8 cellular contexts compared by ENCODE assay signal in the genomic region with DNA sequence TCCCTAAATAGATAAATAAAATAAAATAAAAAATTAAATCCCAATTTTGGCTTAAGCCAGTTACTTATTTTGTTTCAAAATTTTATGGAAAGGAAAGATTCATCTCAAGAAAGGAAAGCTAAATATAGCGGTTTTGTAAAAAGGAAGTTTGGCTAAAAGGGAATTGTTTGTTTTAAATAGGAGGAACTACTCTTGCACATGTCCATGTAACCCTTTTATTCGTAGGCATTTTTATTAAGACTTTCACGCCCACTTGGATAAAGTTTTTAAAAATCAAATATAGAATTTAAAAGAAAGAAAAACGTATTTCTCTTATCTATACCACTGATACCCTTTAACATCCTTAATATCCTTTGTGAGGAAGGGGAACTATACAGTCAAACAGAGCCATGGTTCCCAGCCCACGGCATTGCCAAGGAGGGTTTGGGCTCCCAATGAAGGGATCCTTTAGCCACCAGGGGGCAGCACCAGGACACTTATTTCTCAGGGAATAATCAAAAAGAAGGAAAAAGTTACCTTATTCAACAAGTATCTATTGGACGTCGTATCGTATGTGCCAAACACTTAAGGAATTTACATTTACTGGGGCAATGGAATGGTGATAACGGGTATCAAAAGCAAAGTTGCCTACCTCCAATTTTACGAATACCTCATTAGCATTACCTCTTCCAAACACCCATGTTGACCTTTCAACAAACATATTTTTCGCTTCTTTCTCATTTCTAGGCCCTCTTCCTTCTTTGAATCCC. TPM values are rescaled to one million over a fixed set of nuclear protein-coding genes. Genes with fewer than 3 reads are reported as not detected.
DNase-seq lines count a peak whose midpoint lies in the region; ATAC-seq and TF ChIP-seq lines count a peak whose summit lies in the region.

No MANE protein-coding gene starts in this region.

- peak; percentile 76 for TF ChIP-seq CTCF in GM13977 (IDR thresholded peaks at IDR 0.05; ENCODE audit: extremely low read depth, insufficient read depth, missing control alignments)

- no peak overlapping the region for H2AFZ ChIP-seq in mesenchymal stem cell (ENCODE audit: low read depth, low read length)

- H4K8ac ChIP-seq in mesenchymal stem cell (ENCODE audit: low read length): no peak overlapping the region

- no peak overlapping the region for H3K4me2 ChIP-seq in mesenchymal stem cell (ENCODE audit: low read length, poor library complexity, severe bottlenecking)

- no peak overlapping the region for H3K14ac ChIP-seq in mesenchymal stem cell (ENCODE audit: low read length in 2 of 2)

- H2BK12ac ChIP-seq in mesenchymal stem cell (ENCODE audit: low read length in 2 of 2): no peak overlapping the region

- no peaks in the 10 kb centered on the region for H3K9me3 ChIP-seq in effector memory CD4-positive, alpha-beta T cell (ENCODE audit: control insufficient read depth, low read length)
- H3K9me3 ChIP-seq in mesenchymal stem cell (ENCODE audit: control insufficient read depth, low read length): no peaks in the 10 kb centered on the region

- peaks cover 18% of the 10 kb centered on the region for H3K27me3 Mint-ChIP-seq in activated CD8-positive, alpha-beta T cell treated with anti-CD3 and anti-CD28 coated beads, Interleukin-2, amount 10 ng/mL, durations not matched to agents 7 days and 5 days (ENCODE audit: low read depth)

- in situ Hi-C loops in GM13977 (cut with MboI; ENCODE audit: low pct_unique_long_range_greater_than_20kb, low sequenced_read_pairs, unreplicated experiment): no loop called here

- H3K27me3 ChIP-seq in effector memory CD4-positive, alpha-beta T cell (replicated peaks; ENCODE audit: control insufficient read depth, insufficient read depth, low read length, poor library complexity, severe bottlenecking): no peaks in the 10 kb centered on the region
- H3K27me3 ChIP-seq in mesenchymal stem cell (ENCODE audit: control insufficient read depth in 1 of 2, insufficient read depth in 1 of 2, low read length in 2 of 2): no peaks in the 10 kb centered on the region

- H3K4me3 ChIP-seq in effector memory CD4-positive, alpha-beta T cell (ENCODE audit: insufficient read depth, low read depth, low read length, poor library complexity, severe bottlenecking): no peak overlapping the region
- peak overlapping the region in 1 of 2 experiments; percentile 7 for H3K4me3 ChIP-seq in mesenchymal stem cell (ENCODE audit: insufficient read depth in 1 of 2, low read depth in 1 of 2, low read length in 2 of 2)

- no peak overlapping the region for H3K23ac ChIP-seq in mesenchymal stem cell (ENCODE audit: low read length in 2 of 2)

- no peaks in the 10 kb centered on the region for H3K9me3 Mint-ChIP-seq in activated CD8-positive, alpha-beta T cell treated with anti-CD3 and anti-CD28 coated beads, Interleukin-2, amount 10 ng/mL, durations not matched to agents 7 days and 5 days (ENCODE audit: insufficient read depth)

- WGBS in mesenchymal stem cell: 46% methylated on average over 7 of the region's 11 CpGs

- peak overlapping the region; percentile 43 for H3K9ac ChIP-seq in mesenchymal stem cell (ENCODE audit: low read length)

- no peak overlapping the region for H2BK5ac ChIP-seq in mesenchymal stem cell (ENCODE audit: low read depth, low read length, poor library complexity, severe bottlenecking)

- H3K18ac ChIP-seq in mesenchymal stem cell (ENCODE audit: low read depth in 1 of 2, low read length in 2 of 2): no peak overlapping the region

- H3K79me1 ChIP-seq in mesenchymal stem cell (replicated peaks; ENCODE audit: low read length, poor library complexity, severe bottlenecking): no peaks in the 10 kb centered on the region

- POLR2A ChIA-PET in activated CD8-positive, alpha-beta T cell treated with anti-CD3 and anti-CD28 coated beads, Interleukin-2, amount 10 ng/mL, durations not matched to agents 7 days and 5 days (lab: Charles Lee): no interaction called here

- no peak overlapping the region for H3K4me3 Mint-ChIP-seq in activated CD8-positive, alpha-beta T cell treated with anti-CD3 and anti-CD28 coated beads, Interleukin-2, amount 10 ng/mL, durations not matched to agents 7 days and 5 days

- peak; percentile 64 for DNase-seq in A172 (ENCODE audit: low spot score)
- DNase-seq in GM13977 (ENCODE audit: low spot score): peak; percentile 72
- DNase-seq in NCI-H526 (lab: John Stamatoyannopoulos, UW): peak; percentile 42 to 87
- peak; percentile 86 for DNase-seq in activated CD8-positive, alpha-beta T cell treated with anti-CD3 and anti-CD28 coated beads, Interleukin-2, amount 10 ng/mL, durations not matched to agents 7 days and 5 days
- DNase-seq in effector memory CD4-positive, alpha-beta T cell: peak; percentile 43 to 68 (median 62)
- DNase-seq in mesenchymal stem cell: peak; percentile 75
- peak; percentile 86 for DNase-seq in stimulated activated CD8-positive, alpha-beta memory T cell treated with anti-CD3 and anti-CD28 coated beads, Interleukin-15, amount 100 ng/mL, for 1 hour (ENCODE audit: low read depth)

- H2BK15ac ChIP-seq in mesenchymal stem cell (ENCODE audit: low read depth, poor library complexity, severe bottlenecking): no peak overlapping the region

- ATAC-seq in HG03159 (IDR thresholded peaks at IDR 0.05; ENCODE audit: unreplicated experiment): peak; percentile 78
- peak; percentile 78 for ATAC-seq in activated CD8-positive, alpha-beta T cell treated with anti-CD3 and anti-CD28 coated beads, Interleukin-2, amount 10 ng/mL, durations not matched to agents 7 days and 5 days

- H2BK120ac ChIP-seq in mesenchymal stem cell (ENCODE audit: low read depth, low read length): no peak overlapping the region

- no peaks in the 10 kb centered on the region for H3K4me1 ChIP-seq in effector memory CD4-positive, alpha-beta T cell (ENCODE audit: control insufficient read depth, insufficient read depth, low read length, poor library complexity, severe bottlenecking)
- peaks cover 1% of the 10 kb centered on the region for H3K4me1 ChIP-seq in mesenchymal stem cell (ENCODE audit: control insufficient read depth, insufficient read depth, low read depth, low read length)

- no peak overlapping the region for H3K27ac Mint-ChIP-seq in activated CD8-positive, alpha-beta T cell treated with anti-CD3 and anti-CD28 coated beads, Interleukin-2, amount 10 ng/mL, durations not matched to agents 7 days and 5 days

- H3K4ac ChIP-seq in mesenchymal stem cell (ENCODE audit: low read depth in 1 of 2, low read length in 2 of 2): no peak overlapping the region

- no peaks in the 10 kb centered on the region for H3K4me1 Mint-ChIP-seq in activated CD8-positive, alpha-beta T cell treated with anti-CD3 and anti-CD28 coated beads, Interleukin-2, amount 10 ng/mL, durations not matched to agents 7 days and 5 days (ENCODE audit: low read depth)

- no peaks in the 10 kb centered on the region for H3K36me3 ChIP-seq in effector memory CD4-positive, alpha-beta T cell (ENCODE audit: control insufficient read depth, insufficient read depth, low read length)
- no peaks in the 10 kb centered on the region for H3K36me3 ChIP-seq in mesenchymal stem cell (ENCODE audit: control insufficient read depth in 1 of 2, insufficient read depth in 2 of 2, low read depth in 1 of 2, low read length in 2 of 2)

- no peaks in the 10 kb centered on the region for H3K36me3 Mint-ChIP-seq in activated CD8-positive, alpha-beta T cell treated with anti-CD3 and anti-CD28 coated beads, Interleukin-2, amount 10 ng/mL, durations not matched to agents 7 days and 5 days (ENCODE audit: low read depth)

- no peak overlapping the region for H3K27ac ChIP-seq in effector memory CD4-positive, alpha-beta T cell (ENCODE audit: insufficient read depth, low read length, poor library complexity, severe bottlenecking)
- no peak overlapping the region for H3K27ac ChIP-seq in mesenchymal stem cell (ENCODE audit: low read length, poor library complexity, severe bottlenecking)

- no peak overlapping the region for H2AK5ac ChIP-seq in mesenchymal stem cell (ENCODE audit: low read length, severe bottlenecking)

- CTCF ChIA-PET in activated CD8-positive, alpha-beta T cell treated with anti-CD3 and anti-CD28 coated beads, Interleukin-2, amount 10 ng/mL, durations not matched to agents 7 days and 5 days (lab: Charles Lee): interaction anchor here (0.6 kb wide), 1 partner anchor 131 kb away, joined by 3 read pairs; no protein-coding TSS in a partner anchor

- H4K91ac ChIP-seq in mesenchymal stem cell (ENCODE audit: low read length): no peak overlapping the region

RNA-seq across cellular contexts. Expression of a gene that starts 27.7 kb away (rescaled TPM):
- 23.3 and 25.5 TPM in 2 replicates for total RNA-seq in A172 (2014; rRNA removed; shearing (Covaris generic))
- 10 to 100 TPM; 27.6 to 30.2 TPM for total RNA-seq in activated CD8-positive, alpha-beta T cell treated with anti-CD3 and anti-CD28 coated beads, Interleukin-2, amount 10 ng/mL, durations not matched to agents 7 days and 5 days
- 6.7 TPM for polyA plus RNA-seq in mesenchymal stem cell (2013, experiment 1 of 2)
- 7.0 TPM for polyA plus RNA-seq in mesenchymal stem cell (2013, experiment 2 of 2)

RNA-seq across cellular contexts. Expression of a gene that starts 32.7 kb away (rescaled TPM):
- total RNA-seq in A172 (2014; rRNA removed; shearing (Covaris generic)): 16.0 and 16.8 TPM in 2 replicates
- total RNA-seq in activated CD8-positive, alpha-beta T cell treated with anti-CD3 and anti-CD28 coated beads, Interleukin-2, amount 10 ng/mL, durations not matched to agents 7 days and 5 days: 10 to 100 TPM; 15.3 to 15.4 TPM
- 20.8 TPM for polyA plus RNA-seq in mesenchymal stem cell (2013, experiment 1 of 2)
- 20.9 TPM for polyA plus RNA-seq in mesenchymal stem cell (2013, experiment 2 of 2)
